1 cellular context compared by ENCODE assay signal in genomic region chr17:752002-752619, GRCh38.
TF ChIP-seq lines count a peak whose summit lies in the region.

TSS of gene GEMIN4 (minus strand) at chr17:752264. CDS start at chr17:752142, 122 bp downstream.

TF ChIP-seq in H1, 55 proteins besides CTCF, POLR2A, EP300 and RAD21:
- peak; percentile 4; the same call in 1 of the 2 replicates for TF ChIP-seq YY1 (IDR thresholded peaks at IDR 0.05; ENCODE audit: low read depth, low read length)
- TF ChIP-seq PHF8 (conservative IDR thresholded peaks at IDR 0.05; ENCODE audit: low read depth, low read length) = peak; percentile 91
- TF ChIP-seq BRCA1 (IDR thresholded peaks at IDR 0.05; ENCODE audit: low read depth, low read length) = no peak
- TF ChIP-seq, protein P1, sequence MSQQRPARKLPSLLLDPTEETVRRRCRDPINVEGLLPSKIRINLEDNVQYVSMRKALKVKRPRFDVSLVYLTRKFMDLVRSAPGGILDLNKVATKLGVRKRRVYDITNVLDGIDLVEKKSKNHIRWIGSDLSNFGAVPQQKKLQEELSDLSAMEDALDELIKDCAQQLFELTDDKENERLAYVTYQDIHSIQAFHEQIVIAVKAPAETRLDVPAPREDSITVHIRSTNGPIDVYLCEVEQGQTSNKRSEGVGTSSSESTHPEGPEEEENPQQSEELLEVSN (IDR thresholded peaks at IDR 0.05) = peak; percentile 48; the same call in 1 of the 2 replicates
- TF ChIP-seq NANOG (IDR thresholded peaks at IDR 0.05; ENCODE audit: insufficient read depth, low read depth, low read length, poor library complexity, severe bottlenecking) = no peak
- peak; percentile 76 for TF ChIP-seq TAF1 (IDR thresholded peaks at IDR 0.05; ENCODE audit: low read depth, low read length)
- no peak for TF ChIP-seq RNF2 (IDR thresholded peaks at IDR 0.05; ENCODE audit: borderline replicate concordance, low read depth, low read length, missing control alignments, poor library complexity, severe bottlenecking)
- TF ChIP-seq CREB1 (IDR thresholded peaks at IDR 0.05) = peak; percentile 63; the same call in 1 of the 2 replicates
- TF ChIP-seq SP4 (IDR thresholded peaks at IDR 0.05; ENCODE audit: low read length) = peak; percentile 68; the same call in 1 of the 2 replicates
- TF ChIP-seq KDM5A (IDR thresholded peaks at IDR 0.05; ENCODE audit: low read length) = no peak
- 0 out of 2 replicates have a peak, but pooled peaks have one; percentile 6 for TF ChIP-seq USF2 (IDR thresholded peaks at IDR 0.05; ENCODE audit: low read length)
- TF ChIP-seq, protein P2, sequence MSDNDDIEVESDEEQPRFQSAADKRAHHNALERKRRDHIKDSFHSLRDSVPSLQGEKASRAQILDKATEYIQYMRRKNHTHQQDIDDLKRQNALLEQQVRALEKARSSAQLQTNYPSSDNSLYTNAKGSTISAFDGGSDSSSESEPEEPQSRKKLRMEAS (IDR thresholded peaks at IDR 0.05) = 0 out of 2 replicates have a peak, but pooled peaks have one; percentile 30
- no peak for TF ChIP-seq ATF3 (IDR thresholded peaks at IDR 0.05; ENCODE audit: insufficient read depth, low read depth, low read length)
- TF ChIP-seq RFX5 (IDR thresholded peaks at IDR 0.05; ENCODE audit: borderline replicate concordance, low read depth, low read length) = no peak
- TF ChIP-seq SP1 (IDR thresholded peaks at IDR 0.05; ENCODE audit: low read depth, low read length) = no peak
- TF ChIP-seq, protein P3, sequence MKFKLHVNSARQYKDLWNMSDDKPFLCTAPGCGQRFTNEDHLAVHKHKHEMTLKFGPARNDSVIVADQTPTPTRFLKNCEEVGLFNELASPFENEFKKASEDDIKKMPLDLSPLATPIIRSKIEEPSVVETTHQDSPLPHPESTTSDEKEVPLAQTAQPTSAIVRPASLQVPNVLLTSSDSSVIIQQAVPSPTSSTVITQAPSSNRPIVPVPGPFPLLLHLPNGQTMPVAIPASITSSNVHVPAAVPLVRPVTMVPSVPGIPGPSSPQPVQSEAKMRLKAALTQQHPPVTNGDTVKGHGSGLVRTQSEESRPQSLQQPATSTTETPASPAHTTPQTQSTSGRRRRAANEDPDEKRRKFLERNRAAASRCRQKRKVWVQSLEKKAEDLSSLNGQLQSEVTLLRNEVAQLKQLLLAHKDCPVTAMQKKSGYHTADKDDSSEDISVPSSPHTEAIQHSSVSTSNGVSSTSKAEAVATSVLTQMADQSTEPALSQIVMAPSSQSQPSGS (IDR thresholded peaks at IDR 0.05; ENCODE audit: low read length) = no peak
- TF ChIP-seq SIRT6 (IDR thresholded peaks at IDR 0.05; ENCODE audit: low read length) = no peak
- peak; percentile 87 for TF ChIP-seq KDM4A (IDR thresholded peaks at IDR 0.05; ENCODE audit: low read depth, low read length, severe bottlenecking)
- TF ChIP-seq RXRA (IDR thresholded peaks at IDR 0.05; ENCODE audit: insufficient read depth, low read depth, low read length) = no peak
- no peak; the same call in 1 of the 2 replicates for TF ChIP-seq BACH1 (IDR thresholded peaks at IDR 0.05; ENCODE audit: low read length)
- no peak for TF ChIP-seq TAF7 (optimal IDR thresholded peaks at IDR 0.05; ENCODE audit: borderline replicate concordance, low read depth, low read length)
- 0 out of 2 replicates have a peak, but pooled peaks have one; percentile 32 for TF ChIP-seq TBP (IDR thresholded peaks at IDR 0.05; ENCODE audit: low read depth, low read length)
- TF ChIP-seq FOSL1 (IDR thresholded peaks at IDR 0.05; ENCODE audit: insufficient read depth, low read depth, low read length) = no peak
- peak in 1 of 2 experiments; percentile 80; a peak in 1 of 4 replicates for TF ChIP-seq HDAC2 (IDR thresholded peaks at IDR 0.05; ENCODE audit: borderline replicate concordance in 1 of 2, low read depth in 2 of 2, low read length in 2 of 2)
- TF ChIP-seq GABPA (IDR thresholded peaks at IDR 0.05; ENCODE audit: borderline replicate concordance, insufficient read depth, low read length) = peak; percentile 67; the same call in 1 of the 2 replicates
- no peak for TF ChIP-seq ZNF274 (IDR thresholded peaks at IDR 0.05; ENCODE audit: borderline replicate concordance, extremely low read depth, low read length)
- TF ChIP-seq EGR1 (IDR thresholded peaks at IDR 0.05; ENCODE audit: borderline replicate concordance, low read depth, low read length) = no peak
- TF ChIP-seq ASH2L (IDR thresholded peaks at IDR 0.05; ENCODE audit: low read length) = peak; percentile 64
- TF ChIP-seq POLR2AphosphoS5 (IDR thresholded peaks at IDR 0.05; ENCODE audit: low read depth, low read length) = no peak; the same call in 1 of the 2 replicates
- no peak for TF ChIP-seq CBX5 (IDR thresholded peaks at IDR 0.05; ENCODE audit: low read depth, low read length)
- TF ChIP-seq NRF1 (IDR thresholded peaks at IDR 0.05; ENCODE audit: low read depth, low read length) = peak; percentile 65
- TF ChIP-seq SP2 (IDR thresholded peaks at IDR 0.05; ENCODE audit: low read length) = no peak
- no peak for TF ChIP-seq SRF (IDR thresholded peaks at IDR 0.05; ENCODE audit: low read depth, low read length)
